In the genomic region with DNA sequence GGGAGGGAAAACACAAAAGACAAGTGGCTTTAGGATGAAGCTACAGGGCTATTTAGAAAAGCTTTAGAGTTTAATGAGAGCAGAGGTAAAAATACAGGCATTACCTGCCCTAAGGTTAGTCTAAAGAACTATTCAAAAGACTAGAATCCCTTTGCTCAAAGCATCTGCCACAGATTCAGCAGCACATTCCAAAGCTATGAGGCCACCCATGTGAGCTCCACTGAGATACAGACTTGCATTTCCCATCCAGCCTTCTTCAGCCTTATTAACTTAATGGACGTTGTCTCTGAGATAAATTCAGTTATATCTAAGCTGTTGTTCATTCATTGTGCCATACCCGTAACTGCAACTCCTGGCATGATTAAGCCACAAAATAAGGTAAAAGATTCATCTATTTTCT, we compare ENCODE assay signal across 13 cellular contexts. TPM values are rescaled to one million over a fixed set of nuclear protein-coding genes. Genes with fewer than 3 reads are reported as not detected.
DNase-seq lines count a peak whose midpoint lies in the region; ATAC-seq lines count a peak whose summit lies in the region.
"Had no signal": no experiment of that assay in that cellular context is flagged by ENCODE, and none has a peak within 500 bp of the region (broad histone marks: within the 10 kb centered on the region; RNA-seq: fewer than 3 reads in every experiment).

No MANE protein-coding gene starts in this region.

- no peak for DNase-seq in T-helper 1 cell
- DNase-seq in amniotic epithelial cell (ENCODE audit: low read depth) = peak; percentile 76
- DNase-seq in glomerular visceral epithelial cell (ENCODE audit: extremely low spot score) = peak; percentile 32
- no peak for DNase-seq in stimulated activated effector memory CD8-positive, alpha-beta T cell treated with anti-CD3 and anti-CD28 coated beads, Interleukin-12 subunit alpha, Interleukin-12 subunit beta, amount 100 ng/mL, for 72 hours (ENCODE audit: low spot score in 2 of 2)
- DNase-seq in immature natural killer cell = no peak
- DNase-seq in GF-D8 (lab: John Stamatoyannopoulos, UW) = no peak
- DNase-seq: activated T-cell treated with anti-CD3 and anti-CD28 coated beads for 4 hours, head of caudate nucleus, MG63, NCI-H2081 treated with DMSO at 0.1 percent for 48 hours, small intestine had no signal

- peaks cover 83% of the 10 kb centered on the region for H3K4me1 Mint-ChIP-seq in T-helper 1 cell treated with Interleukin-12 subunit alpha and Interleukin-12 subunit beta and Interleukin-4 antibody, amounts not matched to agents 30 μg/mL and 1 μg/mL, for 36 hours (ENCODE audit: low read depth)
- peaks cover 99% of the 10 kb centered on the region for H3K4me1 Mint-ChIP-seq in stimulated activated effector memory CD8-positive, alpha-beta T cell treated with anti-CD3 and anti-CD28 coated beads, Interleukin-12 subunit alpha, Interleukin-12 subunit beta, amount 100 ng/mL, for 72 hours
- H3K4me1 Mint-ChIP-seq in immature natural killer cell = peaks cover 51 to 81% of the 10 kb centered on the region in 2 donors

- ATAC-seq in stimulated activated effector memory CD8-positive, alpha-beta T cell treated with anti-CD3 and anti-CD28 coated beads, Interleukin-12 subunit alpha, Interleukin-12 subunit beta, amount 100 ng/mL, for 72 hours = no peak
- no peak for ATAC-seq in GM18498 (IDR thresholded peaks at IDR 0.05; ENCODE audit: unreplicated experiment)

- H3K9me3 Mint-ChIP-seq in T-helper 1 cell treated with Interleukin-12 subunit alpha and Interleukin-12 subunit beta and Interleukin-4 antibody, amounts not matched to agents 30 μg/mL and 1 μg/mL, for 36 hours = no peaks in the 10 kb centered on the region
- no peaks in the 10 kb centered on the region for H3K9me3 Mint-ChIP-seq in stimulated activated effector memory CD8-positive, alpha-beta T cell treated with anti-CD3 and anti-CD28 coated beads, Interleukin-12 subunit alpha, Interleukin-12 subunit beta, amount 100 ng/mL, for 72 hours
- H3K9me3 Mint-ChIP-seq in immature natural killer cell = no peaks in the 10 kb centered on the region

- H3K4me3 Mint-ChIP-seq in T-helper 1 cell treated with Interleukin-12 subunit alpha and Interleukin-12 subunit beta and Interleukin-4 antibody, amounts not matched to agents 30 μg/mL and 1 μg/mL, for 36 hours = no peak overlapping the region
- H3K4me3 Mint-ChIP-seq in stimulated activated effector memory CD8-positive, alpha-beta T cell treated with anti-CD3 and anti-CD28 coated beads, Interleukin-12 subunit alpha, Interleukin-12 subunit beta, amount 100 ng/mL, for 72 hours = peak overlapping the region; percentile 73
- no peak overlapping the region for H3K4me3 Mint-ChIP-seq in immature natural killer cell

- peaks cover 75% of the 10 kb centered on the region for H3K36me3 Mint-ChIP-seq in T-helper 1 cell treated with Interleukin-12 subunit alpha and Interleukin-12 subunit beta and Interleukin-4 antibody, amounts not matched to agents 30 μg/mL and 1 μg/mL, for 36 hours (ENCODE audit: low read depth)
- H3K36me3 Mint-ChIP-seq in stimulated activated effector memory CD8-positive, alpha-beta T cell treated with anti-CD3 and anti-CD28 coated beads, Interleukin-12 subunit alpha, Interleukin-12 subunit beta, amount 100 ng/mL, for 72 hours = peaks cover 100% of the 10 kb centered on the region
- H3K36me3 Mint-ChIP-seq in immature natural killer cell = peaks cover 67 to 82% (median 70%) of the 10 kb centered on the region in 3 donors

- H3K27me3 Mint-ChIP-seq in T-helper 1 cell treated with Interleukin-12 subunit alpha and Interleukin-12 subunit beta and Interleukin-4 antibody, amounts not matched to agents 30 μg/mL and 1 μg/mL, for 36 hours (ENCODE audit: low read depth) = no peaks in the 10 kb centered on the region
- peaks cover 0 to 2% (median 2%) of the 10 kb centered on the region in 3 donors for H3K27me3 Mint-ChIP-seq in immature natural killer cell (ENCODE audit: low read depth in 3 of 3)

- peak overlapping the region; percentile 65 for H3K27ac Mint-ChIP-seq in T-helper 1 cell treated with Interleukin-12 subunit alpha and Interleukin-12 subunit beta and Interleukin-4 antibody, amounts not matched to agents 30 μg/mL and 1 μg/mL, for 36 hours
- peak overlapping the region; percentile 77 for H3K27ac Mint-ChIP-seq in stimulated activated effector memory CD8-positive, alpha-beta T cell treated with anti-CD3 and anti-CD28 coated beads, Interleukin-12 subunit alpha, Interleukin-12 subunit beta, amount 100 ng/mL, for 72 hours
- H3K27ac Mint-ChIP-seq in immature natural killer cell = peak overlapping the region in 2 of 6 donors; percentile 25 to 62

RNA-seq across cellular contexts. Expression of a gene that starts 25.4 kb away (rescaled TPM):
- 10 to 100 TPM in 1 of 3 donors, 1 to 10 TPM in 2; 2.7 to 14.7 (median 8.5) TPM for polyA plus RNA-seq in immature natural killer cell

RNA-seq across cellular contexts. Expression of a gene that starts 26.9 kb away (rescaled TPM):
- 1 to 10 TPM in 2 of 3 donors, under 1 TPM in 1; 0.22 to 6.1 (median 2.1) TPM for polyA plus RNA-seq in immature natural killer cell

RNA-seq across cellular contexts. Expression of a gene that starts 58.6 kb away (rescaled TPM):
- polyA plus RNA-seq in immature natural killer cell = under 1 TPM in 2 of 3 donors, not detected in 1; 0.04 to 0.26 TPM

Comparison
In these comparisons a context has a peak if more than half of its experiments do, and no peak if none do; other contexts are left out.
1. DNase-seq: peak in amniotic epithelial cell (single experiment) and glomerular visceral epithelial cell (single experiment); none in T-helper 1 cell (0 of 5), stimulated activated effector memory CD8-positive, alpha-beta T cell treated with anti-CD3 and anti-CD28 coated beads, Interleukin-12 subunit alpha, Interleukin-12 subunit beta, amount 100 ng/mL, for 72 hours (0 of 2), immature natural killer cell (0 of 3) and GF-D8 (single experiment).